In the genomic region with DNA sequence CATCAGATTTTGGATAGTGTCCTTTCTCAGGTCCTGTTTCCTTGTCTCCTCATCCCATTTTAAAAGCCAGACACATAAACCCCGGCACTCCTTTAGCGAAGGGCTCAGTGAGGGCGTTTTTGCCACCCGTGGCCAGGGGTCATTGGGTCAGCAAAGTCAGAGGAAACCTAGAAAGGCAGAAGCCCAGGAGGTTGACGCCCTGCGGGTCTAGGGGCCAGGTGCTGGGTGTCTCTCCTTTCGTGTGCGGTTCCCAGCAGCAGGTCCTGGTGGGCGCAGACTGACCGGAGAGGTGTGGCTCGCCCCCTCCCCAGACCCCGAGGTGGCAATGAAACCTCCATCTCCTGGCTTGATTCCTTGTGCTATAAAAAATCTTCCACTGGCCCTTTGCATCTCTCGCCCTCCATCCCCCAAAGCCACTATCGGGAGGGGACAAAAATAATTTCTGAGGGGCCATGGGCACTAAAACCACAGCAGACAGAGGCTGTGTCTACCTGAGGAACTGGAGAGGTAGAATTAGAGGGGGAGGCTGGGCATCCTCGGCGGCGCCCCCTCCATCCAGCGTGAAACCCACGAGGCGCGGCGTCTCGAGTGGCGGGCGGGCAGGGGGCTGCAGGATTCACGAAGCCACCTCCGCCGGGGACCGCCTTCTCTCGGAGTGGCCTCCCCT, we compare ENCODE assay signal across 8 cellular contexts. TPM values are rescaled to one million over a fixed set of nuclear protein-coding genes. Genes with fewer than 3 reads are reported as not detected.
DNase-seq lines count a peak whose midpoint lies in the region; ATAC-seq, FAIRE-seq and TF ChIP-seq lines count a peak whose summit lies in the region.

No MANE protein-coding gene starts in this region.

- TF ChIP-seq RAD21 in HepG2 (CRISPR knock-in tag; IDR thresholded peaks at IDR 0.05): no peak

- peak overlapping the region; percentile 73 for H3K27ac Mint-ChIP-seq in CD8-positive, alpha-beta T cell

- DNase-seq in CD8-positive, alpha-beta T cell: no peak
- DNase-seq in LHCN-M2 (ENCODE audit: low read depth): peak; percentile 54
- DNase-seq in mammary epithelial cell: no peak
- DNase-seq in HepG2 (ENCODE audit: low spot score): no peak
- peak; percentile 21 to 26 for DNase-seq in thyroid gland
- no peak for DNase-seq in posterior vena cava (ENCODE audit: low spot score)
- no peak for DNase-seq in inferior parietal cortex (ENCODE audit: extremely low spot score)
- no peak for DNase-seq in GM12891 (ENCODE audit: insufficient read length, low spot score)

- H3K27ac ChIP-seq in CD8-positive, alpha-beta T cell (ENCODE audit: low read depth, low read length): peak overlapping the region; percentile 55
- H3K27ac ChIP-seq in mammary epithelial cell (ENCODE audit: insufficient read depth, low read depth, low read length) (peak overlapping the region; percentile 85), HepG2 (ENCODE audit: extremely low read length, insufficient read depth, low read length) (peak overlapping the region; percentile 85), thyroid gland (peak overlapping the region; percentile 88 to 97 (median 94))

- intact Hi-C loops in CD8-positive, alpha-beta T cell (cut with DNase I, micrococcal nuclease): loop anchor here (1.0 to 10.0 kb wide), 15 partner anchors 86 to 1504 kb away; a partner anchor contains a TSS
- intact Hi-C loops in mammary epithelial cell (cut with micrococcal nuclease) (loop anchor here (5.0 kb wide), 2 partner anchors 104 to 269 kb away; no protein-coding TSS in a partner anchor), HepG2 (cut with micrococcal nuclease; ENCODE audit: unreplicated experiment) (loop anchor here (2.0 to 5.0 kb wide), 4 partner anchors 94 to 369 kb away; no protein-coding TSS in a partner anchor), thyroid gland (cut with DNase I) (loop anchor here (5.0 kb wide), 1 partner anchor 126 kb away; no protein-coding TSS in a partner anchor), posterior vena cava (cut with DNase I) (loop anchor here (10.0 kb wide), 1 partner anchor 366 kb away; no protein-coding TSS in a partner anchor)

- H2AFZ ChIP-seq in mammary epithelial cell (ENCODE audit: low read depth, low read length) (peak overlapping the region; percentile 58), HepG2 (ENCODE audit: low read length) (no peak overlapping the region)

- FAIRE-seq in HepG2 (lab: Jason Lieb, UNC): no peak
- FAIRE-seq in GM12891 (lab: Jason Lieb, UNC): no peak

- no peak for ATAC-seq in CD8-positive, alpha-beta T cell
- no peak for ATAC-seq in HepG2

- WGBS in mammary epithelial cell (ENCODE audit: low coverage, missing lambda C conversion rate): 1% methylated on average over 19 of the region's 30 CpGs
- WGBS in HepG2 (ENCODE audit: low lambda C conversion rate): 0% methylated on average over 10 of the region's 30 CpGs
- WGBS in thyroid gland, 2 donors: 6 to 9% methylated on average over 11 to 12 of the region's 30 CpGs

- H3K79me2 ChIP-seq in mammary epithelial cell (ENCODE audit: insufficient read depth, low read length) (peaks cover 91% of the 10 kb centered on the region), HepG2 (ENCODE audit: insufficient read depth, low read length) (no peaks in the 10 kb centered on the region)

- no peak for TF ChIP-seq CTCF in CD8-positive, alpha-beta T cell (IDR thresholded peaks at IDR 0.05)
- no peak for TF ChIP-seq CTCF in mammary epithelial cell (conservative IDR thresholded peaks at IDR 0.05 in 1 of 2, IDR thresholded peaks at IDR 0.05 in 1 of 2; ENCODE audit: extremely low read depth in 1 of 2, insufficient read depth in 1 of 2, low read depth in 1 of 2, low read length in 2 of 2)
- TF ChIP-seq CTCF in HepG2 (CRISPR knock-in tag; IDR thresholded peaks at IDR 0.05): no peak
- no peak for TF ChIP-seq CTCF in thyroid gland (IDR thresholded peaks at IDR 0.05)

- H4K20me1 ChIP-seq in mammary epithelial cell (ENCODE audit: insufficient read depth, low read length) (no peaks in the 10 kb centered on the region), HepG2 (ENCODE audit: insufficient read depth, low read length) (no peaks in the 10 kb centered on the region)

- TSS peak; percentile 60 for BruUV-seq in mammary epithelial cell (replicated peaks; lab: Mats Ljungman, UMichigan)
- BruUV-seq in HepG2 (replicated peaks; lab: Mats Ljungman, UMichigan): TSS peak; percentile 70

- peak overlapping the region; percentile 80 for H3K4me3 ChIP-seq in CD8-positive, alpha-beta T cell (ENCODE audit: low read depth, low read length)
- H3K4me3 ChIP-seq in mammary epithelial cell (replicated peaks in 1 of 3; ENCODE audit: insufficient read depth in 1 of 3, low read depth in 2 of 3, low read length in 3 of 3) (peak overlapping the region; percentile 89 to 92 (median 91)), HepG2 (replicated peaks in 1 of 3; ENCODE audit: insufficient read depth in 1 of 3, low read depth in 2 of 3, low read length in 3 of 3) (peak overlapping the region; percentile 75 to 93 (median 78)), thyroid gland (replicated peaks in 1 of 3) (peak overlapping the region; percentile 25 to 97 (median 72))

- H3K4me1 ChIP-seq in CD8-positive, alpha-beta T cell (ENCODE audit: insufficient read depth, low read length): peaks cover 19% of the 10 kb centered on the region
- H3K4me1 ChIP-seq in mammary epithelial cell (ENCODE audit: insufficient read depth, low read length) (peaks cover 16% of the 10 kb centered on the region), HepG2 (ENCODE audit: insufficient read depth, low read length) (peaks cover 36% of the 10 kb centered on the region), thyroid gland (no peaks in the 10 kb centered on the region)

- in situ Hi-C loops in mammary epithelial cell (cut with MboI; ENCODE audit: low sequenced_read_pairs in 2 of 2): no loop called here
- in situ Hi-C loops in HepG2 (cut with HindIII; ENCODE audit: extremely low pct_ligation_motif_present, low pct_unique_long_range_greater_than_20kb): loop anchor here (10.0 kb wide), 1 partner anchor 124 kb away; no protein-coding TSS in a partner anchor

- POLR2A ChIA-PET in CD8-positive, alpha-beta T cell (lab: Charles Lee): no interaction called here
- POLR2A ChIA-PET in HepG2 (lab: Yijun Ruan, JAX): interaction anchor here (1.0 to 2.0 kb wide), 5 partner anchors 12 to 30 kb away, joined by 3 to 8 read pairs (median 3); no protein-coding TSS in a partner anchor

- H3K4me2 ChIP-seq in mammary epithelial cell (ENCODE audit: insufficient read depth, low read depth, low read length) (peak overlapping the region; percentile 94), HepG2 (ENCODE audit: low read depth, low read length) (peak overlapping the region; percentile 95)

- TF ChIP-seq POLR2A in HepG2 (IDR thresholded peaks at IDR 0.05; ENCODE audit: insufficient read depth in 1 of 2, low read depth in 2 of 2, low read length in 2 of 2): no peak
- no peak for TF ChIP-seq POLR2A in thyroid gland (IDR thresholded peaks at IDR 0.05)
- no peak for TF ChIP-seq POLR2A in GM12891 (IDR thresholded peaks at IDR 0.05; ENCODE audit: low read depth, low read length)

- no peaks in the 10 kb centered on the region for H3K9me3 ChIP-seq in CD8-positive, alpha-beta T cell (ENCODE audit: low read length)
- H3K9me3 ChIP-seq in mammary epithelial cell (replicated peaks; ENCODE audit: insufficient read depth, low read length) (no peaks in the 10 kb centered on the region), HepG2 (ENCODE audit: low read length) (no peaks in the 10 kb centered on the region), thyroid gland (no peaks in the 10 kb centered on the region)

- H3K36me3 ChIP-seq in CD8-positive, alpha-beta T cell (ENCODE audit: insufficient read depth, low read length): no peaks in the 10 kb centered on the region
- H3K36me3 ChIP-seq in mammary epithelial cell (ENCODE audit: insufficient read depth, low read length) (no peaks in the 10 kb centered on the region), HepG2 (replicated peaks in 1 of 2; ENCODE audit: control insufficient read depth in 1 of 2, insufficient read depth in 2 of 2, low read length in 2 of 2) (no peaks in the 10 kb centered on the region), thyroid gland (no peaks in the 10 kb centered on the region)

- H3K9ac ChIP-seq in mammary epithelial cell (ENCODE audit: insufficient read depth, low read length) (peak overlapping the region; percentile 90), HepG2 (ENCODE audit: insufficient read depth, low read depth, low read length) (peak overlapping the region; percentile 97)

- H3K4me3 Mint-ChIP-seq in CD8-positive, alpha-beta T cell: peak overlapping the region; percentile 83

- TF ChIP-seq EP300 in HepG2 (IDR thresholded peaks at IDR 0.05; ENCODE audit: low read depth in 2 of 2, low read length in 2 of 2): no peak
- TF ChIP-seq EP300 in HepG2 (CRISPR knock-in tag; IDR thresholded peaks at IDR 0.05; ENCODE audit: borderline replicate concordance): no peak

- H3K27me3 ChIP-seq in CD8-positive, alpha-beta T cell (ENCODE audit: insufficient read depth, low read length): peaks cover 13% of the 10 kb centered on the region
- no peaks in the 10 kb centered on the region for H3K27me3 ChIP-seq in mammary epithelial cell (ENCODE audit: insufficient read depth, low read length)
- H3K27me3 ChIP-seq in HepG2 (ENCODE audit: control insufficient read depth in 1 of 2, insufficient read depth in 2 of 2, low read length in 2 of 2): no peaks in the 10 kb centered on the region; a peak in 1 of 5 replicates
- H3K27me3 ChIP-seq in thyroid gland: no peaks in the 10 kb centered on the region

- H3K9me3 Mint-ChIP-seq in CD8-positive, alpha-beta T cell: no peaks in the 10 kb centered on the region

- CTCF ChIA-PET in CD8-positive, alpha-beta T cell (lab: Charles Lee): no interaction called here
- CTCF ChIA-PET in mammary epithelial cell (lab: Charles Lee; ENCODE audit: low non-redundant PET): interaction anchor here (0.5 to 1.5 kb wide), 7 partner anchors 16 to 371 kb away, joined by 3 to 10 read pairs (median 7); no protein-coding TSS in a partner anchor
- CTCF ChIA-PET in HepG2 (lab: Yijun Ruan, JAX; ENCODE audit: low intra/inter-chr PET ratio, low total read pairs): no interaction called here

- peaks cover 17% of the 10 kb centered on the region for H3K4me1 Mint-ChIP-seq in CD8-positive, alpha-beta T cell (ENCODE audit: low read depth)

- peaks cover 14% of the 10 kb centered on the region for H3K27me3 Mint-ChIP-seq in CD8-positive, alpha-beta T cell (ENCODE audit: low read depth)

- H3K36me3 Mint-ChIP-seq in CD8-positive, alpha-beta T cell: no peaks in the 10 kb centered on the region

- dilution Hi-C loops in mammary epithelial cell (cut with HindIII; ENCODE audit: low sequenced_read_pairs): no loop called here

RNA-seq across cellular contexts. Expression of a gene that starts 0.9 kb away (rescaled TPM):
- total RNA-seq in CD8-positive, alpha-beta T cell: 1 to 10 TPM; 2.4 to 3.5 TPM
- total RNA-seq in LHCN-M2 (2014; rRNA removed) (170 and 223 TPM in 2 replicates), mammary epithelial cell (100 to 1,000 TPM; 191 to 302 TPM), HepG2 (2016; rRNA removed; fragmentation: Illumina TruSeq; extraction: Trizol) (5.4 and 6.8 TPM in 2 replicates), thyroid gland (10 to 100 TPM; 17.8 to 36.8 (median 25.8) TPM), posterior vena cava (10 to 100 TPM; 33.1 to 49.6 TPM)
- polyA plus RNA-seq in LHCN-M2 (2012): 117 TPM
- polyA plus RNA-seq in mammary epithelial cell (60.4 TPM), HepG2 (2011; rRNA removed) (2.4 and 2.8 TPM in 2 replicates)
- 101 TPM for polyA minus RNA-seq in mammary epithelial cell
- total RNA-seq in HepG2 (2016; cell fraction: cytosol; rRNA removed; fragmentation: Illumina TruSeq; extraction: Trizol; ENCODE audit: low read depth): 2.0 TPM in 2 replicates
- 5.7 and 5.8 TPM in 2 replicates for total RNA-seq in HepG2 (2016; cell fraction: insoluble cytoplasmic fraction; rRNA removed; fragmentation: Illumina TruSeq; extraction: Trizol)
- 2.6 and 3.1 TPM in 2 replicates for total RNA-seq in HepG2 (2016; cell fraction: membrane; rRNA removed; fragmentation: Illumina TruSeq; extraction: Trizol)
- total RNA-seq in HepG2 (2016; cell fraction: nucleus; rRNA removed; fragmentation: Illumina TruSeq; extraction: Trizol): 6.2 and 6.7 TPM in 2 replicates
- polyA plus RNA-seq in HepG2 (2011; cell fraction: cytosol; rRNA removed): 2.1 and 3.8 TPM in 2 replicates
- 2.3 and 5.0 TPM in 2 replicates for polyA plus RNA-seq in HepG2 (2011; cell fraction: nucleus; rRNA removed)
- polyA plus RNA-seq in HepG2 (2012): 1.7 and 1.9 TPM in 2 replicates
- 0.20 and 0.24 TPM in 2 replicates for polyA plus RNA-seq in HepG2 (2016; cell fraction: cytosol; fragmentation: Illumina TruSeq; extraction: Trizol; ENCODE audit: low read depth)
- 4.1 and 4.7 TPM in 2 replicates for polyA plus RNA-seq in HepG2 (2016; cell fraction: insoluble cytoplasmic fraction; fragmentation: Illumina TruSeq; extraction: Trizol; ENCODE audit: low read depth)
- polyA plus RNA-seq in HepG2 (2016; cell fraction: membrane; fragmentation: Illumina TruSeq; extraction: Trizol; ENCODE audit: low read depth): 0.74 and 0.77 TPM in 2 replicates
- polyA plus RNA-seq in HepG2 (2016; cell fraction: nucleus; fragmentation: Illumina TruSeq; extraction: Trizol; ENCODE audit: insufficient read depth, low read depth): 3.5 and 3.8 TPM in 2 replicates
- 8.0 and 25.7 TPM in 2 replicates for polyA minus RNA-seq in HepG2 (2011; rRNA and poly(A)+ RNA removed; ENCODE audit: low replicate concordance)
- polyA minus RNA-seq in HepG2 (2011; cell fraction: cytosol; rRNA and poly(A)+ RNA removed): 3.9 and 4.9 TPM in 2 replicates
- 11.9 and 14.0 TPM in 2 replicates for polyA minus RNA-seq in HepG2 (2011; cell fraction: nucleus; rRNA and poly(A)+ RNA removed)
- 0.15 TPM for polyA plus RNA-seq in GM12891 (2012; ENCODE audit: low read depth, missing spikeins)

Comparison
In these comparisons a context has a peak if more than half of its experiments do, and no peak if none do; other contexts are left out.
1. DNase-seq: peak in LHCN-M2 (single experiment) and thyroid gland (2 of 2); none in CD8-positive, alpha-beta T cell (0 of 7), mammary epithelial cell (single experiment), HepG2 (single experiment), posterior vena cava (single experiment), inferior parietal cortex (single experiment) and GM12891 (single experiment).
2. Peak in every context shown above with its lines, with median percentiles within 50 percentile points of each other: H3K27ac ChIP-seq and H3K4me3 ChIP-seq.